ENCODE assay signal across 8 cellular contexts in genomic region chr11:71252434-71252781, GRCh38. TPM values are rescaled to one million over a fixed set of nuclear protein-coding genes. Genes with fewer than 3 reads are reported as not detected.
A peak's percentile ranks its signal among the peaks of the same experiment; 100 is the strongest.
DNase-seq lines count a peak whose midpoint lies in the region; ATAC-seq and TF ChIP-seq lines count a peak whose summit lies in the region.

Gene SHANK2, minus strand, starts transcription at chr11:71252577. Its CDS starts 105,251 bp downstream, at chr11:71147326.

- peaks cover 0 to 4% of the 10 kb centered on the region in 2 donors for H3K27me3 ChIP-seq in duodenal mucosa (ENCODE audit: control insufficient read depth in 1 of 2, insufficient read depth in 2 of 2, low read length in 2 of 2)
- peaks cover 94% of the 10 kb centered on the region for H3K27me3 ChIP-seq in BE2C

- H3K9ac ChIP-seq in duodenal mucosa (ENCODE audit: low read depth in 1 of 2, low read length in 2 of 2): peak within 1 kb of the TSS; percentile 66 to 69

- peak within 1 kb of the TSS; percentile 73 for H3K27ac ChIP-seq in duodenal mucosa (ENCODE audit: low read depth, low read length)

- H3K36me3 ChIP-seq in duodenal mucosa (ENCODE audit: control insufficient read depth in 1 of 2, insufficient read depth in 2 of 2, low read length in 2 of 2): no peaks in the 10 kb centered on the region
- H3K36me3 ChIP-seq in mucosa of descending colon (ENCODE audit: low read depth): no peaks in the 10 kb centered on the region
- H3K36me3 ChIP-seq in BE2C: no peaks in the 10 kb centered on the region

- H3K36me3 Mint-ChIP-seq in activated naive CD8-positive, alpha-beta T cell: no peaks in the 10 kb centered on the region
- no peaks in the 10 kb centered on the region for H3K36me3 Mint-ChIP-seq in activated naive CD8-positive, alpha-beta T cell treated with anti-CD3 and anti-CD28 coated beads, Interleukin-2, amount 50 U/mL, for 24 hours (ENCODE audit: low read depth)

- peak within 1 kb of the TSS; percentile 27 for H3K4me3 Mint-ChIP-seq in activated naive CD8-positive, alpha-beta T cell
- H3K4me3 Mint-ChIP-seq in activated naive CD8-positive, alpha-beta T cell treated with anti-CD3 and anti-CD28 coated beads, Interleukin-2, amount 50 U/mL, for 24 hours: no peak within 1 kb of the TSS

- H3K9me3 ChIP-seq in duodenal mucosa (ENCODE audit: control insufficient read depth in 1 of 2, low read length in 2 of 2): no peaks in the 10 kb centered on the region
- no peaks in the 10 kb centered on the region for H3K9me3 ChIP-seq in mucosa of descending colon
- H3K9me3 ChIP-seq in BE2C: no peaks in the 10 kb centered on the region

- H3K4me1 ChIP-seq in duodenal mucosa (ENCODE audit: control insufficient read depth in 1 of 2, insufficient read depth in 2 of 2, low read length in 2 of 2): peaks cover 7 to 12% of the 10 kb centered on the region in 2 donors
- H3K4me1 ChIP-seq in mucosa of descending colon (ENCODE audit: low read depth): no peaks in the 10 kb centered on the region
- H3K4me1 ChIP-seq in BE2C: no peaks in the 10 kb centered on the region

- intact Hi-C loops in mucosa of descending colon (cut with DNase I, micrococcal nuclease): no loop called here

- H3K27me3 Mint-ChIP-seq in activated naive CD8-positive, alpha-beta T cell: peaks cover 30% of the 10 kb centered on the region
- H3K27me3 Mint-ChIP-seq in activated naive CD8-positive, alpha-beta T cell treated with anti-CD3 and anti-CD28 coated beads, Interleukin-2, amount 50 U/mL, for 24 hours: peaks cover 56% of the 10 kb centered on the region

- TF ChIP-seq CTCF in mucosa of descending colon (IDR thresholded peaks at IDR 0.05) (no peak), BE2C (IDR thresholded peaks at IDR 0.05; ENCODE audit: low read depth, low read length) (no peak)

- peak within 1 kb of the TSS; percentile 80 to 82 for H3K4me3 ChIP-seq in duodenal mucosa (ENCODE audit: low read depth in 1 of 2, low read length in 2 of 2)
- H3K4me3 ChIP-seq in mucosa of descending colon: peak within 1 kb of the TSS; percentile 63
- H3K4me3 ChIP-seq in BE2C (ENCODE audit: low read depth, low read length): no peak within 1 kb of the TSS

- DNase-seq in activated naive CD8-positive, alpha-beta T cell treated with anti-CD3 and anti-CD28 coated beads, Interleukin-2, amount 50 U/mL, for 24 hours: no peak
- peak; percentile 64 to 79 (median 72) for DNase-seq in mucosa of descending colon
- DNase-seq in ureter (ENCODE audit: low spot score): no peak
- DNase-seq in BE2C: no peak
- DNase-seq in NCI-H1694 treated with DMSO at 0.1 percent for 48 hours (lab: John Stamatoyannopoulos, UW): no peak

- no peak within 1 kb of the TSS for H3K27ac Mint-ChIP-seq in activated naive CD8-positive, alpha-beta T cell
- no peak within 1 kb of the TSS for H3K27ac Mint-ChIP-seq in activated naive CD8-positive, alpha-beta T cell treated with anti-CD3 and anti-CD28 coated beads, Interleukin-2, amount 50 U/mL, for 24 hours

- H3K9me3 Mint-ChIP-seq in activated naive CD8-positive, alpha-beta T cell (ENCODE audit: low read depth): no peaks in the 10 kb centered on the region
- H3K9me3 Mint-ChIP-seq in activated naive CD8-positive, alpha-beta T cell treated with anti-CD3 and anti-CD28 coated beads, Interleukin-2, amount 50 U/mL, for 24 hours: no peaks in the 10 kb centered on the region

- ATAC-seq in activated naive CD8-positive, alpha-beta T cell treated with anti-CD3 and anti-CD28 coated beads, Interleukin-2, amount 50 U/mL, for 24 hours: no peak
- ATAC-seq in mucosa of descending colon (peak; percentile 85), GM19023 (IDR thresholded peaks at IDR 0.05; ENCODE audit: unreplicated experiment) (no peak)

- H3K4me1 Mint-ChIP-seq in activated naive CD8-positive, alpha-beta T cell (ENCODE audit: low read depth): peaks cover 5% of the 10 kb centered on the region
- peaks cover 5% of the 10 kb centered on the region for H3K4me1 Mint-ChIP-seq in activated naive CD8-positive, alpha-beta T cell treated with anti-CD3 and anti-CD28 coated beads, Interleukin-2, amount 50 U/mL, for 24 hours

RNA-seq across cellular contexts. Expression of gene SHANK2, which starts in this region (rescaled TPM):
- total RNA-seq in mucosa of descending colon (10 to 100 TPM; 25.8 to 58.0 (median 38.7) TPM), ureter (77.1 TPM)
- polyA plus RNA-seq in BE2C (2012; ENCODE audit: insufficient read depth, insufficient read length, low read depth): 9.0 TPM

Comparison
In these comparisons a context has a peak if more than half of its experiments do, and no peak if none do; other contexts are left out.
1. DNase-seq: peak in mucosa of descending colon (3 of 3); none in activated naive CD8-positive, alpha-beta T cell treated with anti-CD3 and anti-CD28 coated beads, Interleukin-2, amount 50 U/mL, for 24 hours (single experiment), ureter (single experiment), BE2C (single experiment) and NCI-H1694 treated with DMSO at 0.1 percent for 48 hours (single experiment).